Comparison of ENCODE assay signal across 17 cellular contexts in genomic region chr11:76164081-76164480, GRCh38. TPM values are rescaled to one million over a fixed set of nuclear protein-coding genes. Genes with fewer than 3 reads are reported as not detected.
DNase-seq lines count a peak whose midpoint lies in the region; ATAC-seq, FAIRE-seq and TF ChIP-seq lines count a peak whose summit lies in the region.
"Had no signal": no experiment of that assay in that cellular context is flagged by ENCODE, and none has a peak within 500 bp of the region (broad histone marks: within the 10 kb centered on the region; RNA-seq: fewer than 3 reads in every experiment).

No MANE protein-coding gene starts in this region.

- in situ Hi-C loops in HepG2 (cut with HindIII; ENCODE audit: extremely low pct_ligation_motif_present, low pct_unique_long_range_greater_than_20kb): no loop called here

- TF ChIP-seq RAD21 in HepG2 (CRISPR knock-in tag; IDR thresholded peaks at IDR 0.05): no peak

- TF ChIP-seq POLR2A in HepG2 (IDR thresholded peaks at IDR 0.05; ENCODE audit: insufficient read depth in 1 of 2, low read depth in 2 of 2, low read length in 2 of 2) (no peak), spleen (IDR thresholded peaks at IDR 0.05) (no peak)

- FAIRE-seq in HTR-8/SVneo (lab: Jason Lieb, UNC) (peak; percentile 26), HepG2 (lab: Jason Lieb, UNC) (no peak)
- FAIRE-seq: GM12892 had no signal

- BruUV-seq in HepG2 (replicated peaks; lab: Mats Ljungman, UMichigan): no TSS peak

- TF ChIP-seq CTCF in HepG2 (CRISPR knock-in tag; IDR thresholded peaks at IDR 0.05) (no peak), spleen (IDR thresholded peaks at IDR 0.05 in 8 of 11, conservative IDR thresholded peaks at IDR 0.05 in 3 of 11) (no peak), progenitor cell of endocrine pancreas (IDR thresholded peaks at IDR 0.05; ENCODE audit: unreplicated experiment) (no peak)

- H3K9ac ChIP-seq in HepG2 (ENCODE audit: insufficient read depth, low read depth, low read length): no peak overlapping the region

- TF ChIP-seq EP300 in HepG2 (IDR thresholded peaks at IDR 0.05; ENCODE audit: low read depth in 2 of 2, low read length in 2 of 2) (no peak), HepG2 (CRISPR knock-in tag; IDR thresholded peaks at IDR 0.05; ENCODE audit: borderline replicate concordance) (no peak)

- H3K36me3 Mint-ChIP-seq in progenitor cell of endocrine pancreas (ENCODE audit: insufficient read depth): no peaks in the 10 kb centered on the region
- H3K36me3 Mint-ChIP-seq: CD8-positive, alpha-beta memory T cell had no signal

- H3K27me3 ChIP-seq in HepG2 (ENCODE audit: control insufficient read depth in 1 of 2, insufficient read depth in 2 of 2, low read length in 2 of 2) (peaks cover 16 to 63% of the 10 kb centered on the region in 2 experiments; a peak in 4 of 5 replicates), spleen (replicated peaks in 1 of 7) (peaks cover 0 to 4% (median 0%) of the 10 kb centered on the region in 7 donors)

- H4K20me1 ChIP-seq in HepG2 (ENCODE audit: insufficient read depth, low read length): no peaks in the 10 kb centered on the region

- no peak overlapping the region for H3K4me2 ChIP-seq in HepG2 (ENCODE audit: low read depth, low read length)

- POLR2A ChIA-PET in HepG2 (lab: Yijun Ruan, JAX): no interaction called here

- H3K4me3 ChIP-seq in HepG2 (replicated peaks in 1 of 3; ENCODE audit: insufficient read depth in 1 of 3, low read depth in 2 of 3, low read length in 3 of 3) (no peak overlapping the region), spleen (no peak overlapping the region)
- H3K4me3 ChIP-seq: HAP-1 had no signal

- peaks cover 12% of the 10 kb centered on the region for H3K27me3 Mint-ChIP-seq in progenitor cell of endocrine pancreas

- no peaks in the 10 kb centered on the region for H3K79me2 ChIP-seq in HepG2 (ENCODE audit: insufficient read depth, low read length)

- CTCF ChIA-PET in HepG2 (lab: Yijun Ruan, JAX; ENCODE audit: low intra/inter-chr PET ratio, low total read pairs): no interaction called here

- H3K4me3 Mint-ChIP-seq in progenitor cell of endocrine pancreas (ENCODE audit: low read depth): no peak overlapping the region
- H3K4me3 Mint-ChIP-seq: CD8-positive, alpha-beta memory T cell had no signal

- H3K4me1 ChIP-seq in HepG2 (ENCODE audit: insufficient read depth, low read length): peaks cover 34% of the 10 kb centered on the region
- peaks cover 0 to 7% (median 0%) of the 10 kb centered on the region in 6 donors for H3K4me1 ChIP-seq in spleen
- H3K4me1 ChIP-seq: HAP-1 had no signal

- DNase-seq in NCI-H1436 (lab: John Stamatoyannopoulos, UW) (peak; percentile 17), NCI-H1436 treated with DMSO at 0.1 percent for 48 hours (lab: John Stamatoyannopoulos, UW) (no peak), HTR-8/SVneo (ENCODE audit: insufficient read length, low spot score) (no peak), HepG2 (ENCODE audit: low spot score) (no peak), spleen (peak; percentile 54), progenitor cell of endocrine pancreas (ENCODE audit: low spot score, unreplicated experiment) (no peak), HuH-7 (ENCODE audit: low spot score) (no peak), C1 segment of cervical spinal cord (lab: John Stamatoyannopoulos, UW) (no peak)
- DNase-seq: Caco-2, DND-41, GDM1, GOT3 had no signal

- H3K27ac ChIP-seq in HepG2 (ENCODE audit: extremely low read length, insufficient read depth, low read length): no peak overlapping the region
- no peak overlapping the region for H3K27ac ChIP-seq in spleen
- H3K27ac ChIP-seq: 22Rv1, HL-60 had no signal

- no peaks in the 10 kb centered on the region for H3K9me3 ChIP-seq in HepG2 (ENCODE audit: low read length)
- no peaks in the 10 kb centered on the region for H3K9me3 ChIP-seq in spleen
- H3K9me3 ChIP-seq: Caco-2, HAP-1 had no signal

- H3K9me3 Mint-ChIP-seq in progenitor cell of endocrine pancreas (ENCODE audit: low read depth): no peaks in the 10 kb centered on the region
- H3K9me3 Mint-ChIP-seq: CD8-positive, alpha-beta memory T cell had no signal

- no peak overlapping the region for H3K27ac Mint-ChIP-seq in progenitor cell of endocrine pancreas
- H3K27ac Mint-ChIP-seq: CD8-positive, alpha-beta memory T cell had no signal

- no peak overlapping the region for H2AFZ ChIP-seq in HepG2 (ENCODE audit: low read length)

- no peak for ATAC-seq in HepG2

- H3K4me1 Mint-ChIP-seq in progenitor cell of endocrine pancreas (ENCODE audit: low read depth): no peaks in the 10 kb centered on the region

- WGBS in HepG2 (ENCODE audit: low lambda C conversion rate): 73% methylated on average over 7 of the region's 13 CpGs
- WGBS in spleen, 5 donors: 83 to 93% (median 83%) methylated on average over 11 to 13 of the region's 13 CpGs

- intact Hi-C loops in HepG2 (cut with micrococcal nuclease; ENCODE audit: unreplicated experiment): no loop called here
- intact Hi-C loops in spleen (cut with DNase I; ENCODE audit: low total_unique reads): no loop called here

- H3K36me3 ChIP-seq in HepG2 (replicated peaks in 1 of 2; ENCODE audit: control insufficient read depth in 1 of 2, insufficient read depth in 2 of 2, low read length in 2 of 2) (no peaks in the 10 kb centered on the region), spleen (no peaks in the 10 kb centered on the region)
- H3K36me3 ChIP-seq: HAP-1 had no signal

TF ChIP-seq in HepG2, 621 proteins besides CTCF, POLR2A, EP300 and RAD21:
- TF ChIP-seq MNT (IDR thresholded peaks at IDR 0.05) (0 out of 2 replicates have a peak, but pooled peaks have one; percentile 13), ZBTB20 (CRISPR knock-in tag; IDR thresholded peaks at IDR 0.05; ENCODE audit: borderline replicate concordance, low read depth) (no peak)

RNA-seq across cellular contexts. Expression of gene WNT11, which starts 42.2 kb away (rescaled TPM):
- total RNA-seq in HepG2 (2016; rRNA removed; fragmentation: Illumina TruSeq; extraction: Trizol) (0.66 TPM in 1 of 2 replicates, not detected in the other), spleen (1 to 10 TPM in 6 of 7 donors, under 1 TPM in 1; 0.85 to 4.2 (median 3.1) TPM), progenitor cell of endocrine pancreas (1.5 and 1.7 TPM in 2 replicates)
- 0.51 TPM in 1 of 2 replicates, not detected in the other for total RNA-seq in HepG2 (2016; cell fraction: cytosol; rRNA removed; fragmentation: Illumina TruSeq; extraction: Trizol; ENCODE audit: low read depth)
- total RNA-seq in HepG2 (2016; cell fraction: insoluble cytoplasmic fraction; rRNA removed; fragmentation: Illumina TruSeq; extraction: Trizol): 0.18 and 0.71 TPM in 2 replicates
- total RNA-seq in HepG2 (2016; cell fraction: membrane; rRNA removed; fragmentation: Illumina TruSeq; extraction: Trizol): 0.21 and 0.25 TPM in 2 replicates
- total RNA-seq in HepG2 (2016; cell fraction: nucleus; rRNA removed; fragmentation: Illumina TruSeq; extraction: Trizol): 0.50 and 0.69 TPM in 2 replicates
- polyA plus RNA-seq in HepG2 (2011; rRNA removed) (0.34 and 0.42 TPM in 2 replicates), spleen (under 1 TPM; 0.09 to 0.67 (median 0.62) TPM)
- 0.44 and 0.47 TPM in 2 replicates for polyA plus RNA-seq in HepG2 (2011; cell fraction: cytosol; rRNA removed)
- 0.74 and 1.2 TPM in 2 replicates for polyA plus RNA-seq in HepG2 (2011; cell fraction: nucleus; rRNA removed)
- polyA plus RNA-seq in HepG2 (2012): 0.16 and 0.33 TPM in 2 replicates
- polyA plus RNA-seq in HepG2 (2016; cell fraction: cytosol; fragmentation: Illumina TruSeq; extraction: Trizol; ENCODE audit: low read depth): 0.09 and 0.11 TPM in 2 replicates
- polyA plus RNA-seq in HepG2 (2016; cell fraction: insoluble cytoplasmic fraction; fragmentation: Illumina TruSeq; extraction: Trizol; ENCODE audit: low read depth): 0.16 and 0.44 TPM in 2 replicates
- not detected in 2 replicates for polyA plus RNA-seq in HepG2 (2016; cell fraction: membrane; fragmentation: Illumina TruSeq; extraction: Trizol; ENCODE audit: low read depth)
- 0.95 and 1.1 TPM in 2 replicates for polyA plus RNA-seq in HepG2 (2016; cell fraction: nucleus; fragmentation: Illumina TruSeq; extraction: Trizol; ENCODE audit: insufficient read depth, low read depth)
- 1.5 and 1.6 TPM in 2 replicates for polyA minus RNA-seq in HepG2 (2011; rRNA and poly(A)+ RNA removed; ENCODE audit: low replicate concordance)
- 1.7 TPM in 1 of 2 replicates, not detected in the other for polyA minus RNA-seq in HepG2 (2011; cell fraction: cytosol; rRNA and poly(A)+ RNA removed)
- not detected in 2 replicates for polyA minus RNA-seq in HepG2 (2011; cell fraction: nucleus; rRNA and poly(A)+ RNA removed)

Comparison
In these comparisons a context has a peak if more than half of its experiments do, and no peak if none do; other contexts are left out.
1. DNase-seq: peak in NCI-H1436 (single experiment) and spleen (single experiment); none in NCI-H1436 treated with DMSO at 0.1 percent for 48 hours (single experiment), HTR-8/SVneo (single experiment), HepG2 (single experiment), progenitor cell of endocrine pancreas (single experiment), HuH-7 (single experiment) and C1 segment of cervical spinal cord (0 of 14).